ENCODE assay signal across 10 cellular contexts in genomic region chr2:62199392-62200125, GRCh38. TPM values are rescaled to one million over a fixed set of nuclear protein-coding genes. Genes with fewer than 3 reads are reported as not detected.
DNase-seq lines count a peak whose midpoint lies in the region; ATAC-seq and TF ChIP-seq lines count a peak whose summit lies in the region.
"Had no signal": no experiment of that assay in that cellular context is flagged by ENCODE, and none has a peak within 500 bp of the region (broad histone marks: within the 10 kb centered on the region; RNA-seq: fewer than 3 reads in every experiment).

No MANE protein-coding gene starts in this region.

- peaks cover 66% of the 10 kb centered on the region for H4K20me1 ChIP-seq in GM23338 (replicated peaks; ENCODE audit: insufficient read depth)

- DNase-seq in AML-193 (lab: John Stamatoyannopoulos, UW) (peak; percentile 34 to 37), GM23338 (ENCODE audit: low spot score) (no peak), fibroblast of pulmonary artery (ENCODE audit: low read depth) (peak; percentile 50), tibial nerve (ENCODE audit: low spot score in 2 of 2) (no peak), HT-29 (ENCODE audit: low spot score) (no peak)
- DNase-seq in stimulated activated CD4-positive, alpha-beta T cell treated with anti-CD3 and anti-CD28 coated beads, Interleukin-4, amount 100 ng/mL, for 4 hours: no peak
- DNase-seq: substantia nigra had no signal

- H3K9me2 ChIP-seq in GM23338 (ENCODE audit: insufficient read depth): 0 out of 2 replicates have a peak, but pooled peaks cover 3% of the 10 kb centered on the region

- H3K27me3 ChIP-seq in GM23338 (ENCODE audit: insufficient read depth) (no peaks in the 10 kb centered on the region), tibial nerve (no peaks in the 10 kb centered on the region)

- peaks cover 61% of the 10 kb centered on the region for H3K4me1 Mint-ChIP-seq in GM23338
- H3K4me1 Mint-ChIP-seq in T-helper 1 cell treated with Interleukin-12 subunit alpha and Interleukin-12 subunit beta and Interleukin-4 antibody, amounts not matched to agents 30 μg/mL and 1 μg/mL, for 36 hours (ENCODE audit: low read depth): peaks cover 57% of the 10 kb centered on the region

- TF ChIP-seq POLR2A in tibial nerve (IDR thresholded peaks at IDR 0.05): no peak

- no peaks in the 10 kb centered on the region for H3K9me3 ChIP-seq in tibial nerve

- H3K27ac Mint-ChIP-seq in GM23338: no peak overlapping the region
- peak overlapping the region; percentile 91 for H3K27ac Mint-ChIP-seq in T-helper 1 cell treated with Interleukin-12 subunit alpha and Interleukin-12 subunit beta and Interleukin-4 antibody, amounts not matched to agents 30 μg/mL and 1 μg/mL, for 36 hours

- H3K36me3 ChIP-seq in GM23338 (ENCODE audit: insufficient read depth) (no peaks in the 10 kb centered on the region), tibial nerve (no peaks in the 10 kb centered on the region)

- H3F3A ChIP-seq in GM23338 (replicated peaks; ENCODE audit: low read depth): peaks cover 7% of the 10 kb centered on the region; the same call in 1 of the 2 replicates

- peak overlapping the region; percentile 99 for H3K4me2 ChIP-seq in GM23338

- no peak overlapping the region for H3K27ac ChIP-seq in GM23338 (ENCODE audit: low read depth)
- H3K27ac ChIP-seq in tibial nerve: peak overlapping the region in 1 of 4 donors; percentile 7

- TF ChIP-seq CTCF in GM23338 (conservative IDR thresholded peaks at IDR 0.05; ENCODE audit: low read depth in 2 of 2) (no peak), fibroblast of pulmonary artery (IDR thresholded peaks at IDR 0.05; ENCODE audit: low read length, missing control alignments) (no peak), tibial nerve (IDR thresholded peaks at IDR 0.05) (no peak)

- H3K4me3 ChIP-seq in GM23338 (peak overlapping the region; percentile 99; the same call in 1 of the 2 replicates), fibroblast of pulmonary artery (replicated peaks; ENCODE audit: low read depth, low read length) (no peak overlapping the region), tibial nerve (no peak overlapping the region)

- peaks cover 83% of the 10 kb centered on the region for H3K79me2 ChIP-seq in GM23338 (replicated peaks; ENCODE audit: insufficient read depth)

- H2AFZ ChIP-seq in GM23338: no peak overlapping the region

- H3K27me3 Mint-ChIP-seq in GM23338 (ENCODE audit: insufficient read depth, low read depth, poor library complexity): peaks cover 14% of the 10 kb centered on the region
- no peaks in the 10 kb centered on the region for H3K27me3 Mint-ChIP-seq in T-helper 1 cell treated with Interleukin-12 subunit alpha and Interleukin-12 subunit beta and Interleukin-4 antibody, amounts not matched to agents 30 μg/mL and 1 μg/mL, for 36 hours (ENCODE audit: low read depth)

- H3K4me1 ChIP-seq in GM23338 (ENCODE audit: insufficient read depth) (peaks cover 66% of the 10 kb centered on the region), tibial nerve (peaks cover 0 to 68% (median 22%) of the 10 kb centered on the region in 4 donors)

- peak overlapping the region; percentile 39; the same call in 2 of the 3 replicates for H3K4me3 Mint-ChIP-seq in GM23338
- peak overlapping the region; percentile 82 for H3K4me3 Mint-ChIP-seq in T-helper 1 cell treated with Interleukin-12 subunit alpha and Interleukin-12 subunit beta and Interleukin-4 antibody, amounts not matched to agents 30 μg/mL and 1 μg/mL, for 36 hours

- 54 to 68% methylated on average over 1 of the region's 1 CpG for WGBS in tibial nerve, 2 donors

- no peak for TF ChIP-seq EP300 in tibial nerve (IDR thresholded peaks at IDR 0.05)

- H3K36me3 Mint-ChIP-seq in GM23338 (ENCODE audit: low read depth): no peaks in the 10 kb centered on the region
- peaks cover 8% of the 10 kb centered on the region for H3K36me3 Mint-ChIP-seq in T-helper 1 cell treated with Interleukin-12 subunit alpha and Interleukin-12 subunit beta and Interleukin-4 antibody, amounts not matched to agents 30 μg/mL and 1 μg/mL, for 36 hours (ENCODE audit: low read depth)

- no peaks in the 10 kb centered on the region for H3K9me3 Mint-ChIP-seq in GM23338
- no peaks in the 10 kb centered on the region for H3K9me3 Mint-ChIP-seq in T-helper 1 cell treated with Interleukin-12 subunit alpha and Interleukin-12 subunit beta and Interleukin-4 antibody, amounts not matched to agents 30 μg/mL and 1 μg/mL, for 36 hours

- no peak for ATAC-seq in GM23338
- no peak for ATAC-seq in HG02870 (IDR thresholded peaks at IDR 0.05; ENCODE audit: unreplicated experiment)
- ATAC-seq: Right ventricle myocardium inferior had no signal

TF ChIP-seq in GM23338, 12 proteins besides CTCF, POLR2A, EP300 and RAD21:
- TF ChIP-seq CREB1 (CRISPR knock-in tag; IDR thresholded peaks at IDR 0.05; ENCODE audit: low read depth): no peak
- TF ChIP-seq POLR2AphosphoS5 (IDR thresholded peaks at IDR 0.05; ENCODE audit: low read depth): no peak
- TF ChIP-seq STAT1 (IDR thresholded peaks at IDR 0.05; ENCODE audit: unreplicated experiment): no peak
- no peak for TF ChIP-seq REST (IDR thresholded peaks at IDR 0.05; ENCODE audit: unreplicated experiment)

RNA-seq across cellular contexts. Expression of gene B3GNT2, which starts 3.6 kb away (rescaled TPM):
- total RNA-seq in GM23338 (2014; rRNA removed; shearing (Covaris generic)): 70.4 and 73.1 TPM in 2 replicates
- 32.3 and 35.5 TPM in 2 replicates for polyA plus RNA-seq in GM23338 (2016; fragmentation: Nextera tagmentation; extraction: Ambion mirVana)
- total RNA-seq in tibial nerve: 10 to 100 TPM; 12.6 to 41.9 (median 28.0) TPM
- 19.3 and 23.0 TPM in 2 replicates for total RNA-seq in HT-29 (2014; rRNA removed; shearing (Covaris generic))

Comparison
In these comparisons a context has a peak if more than half of its experiments do, and no peak if none do; other contexts are left out.
1. DNase-seq: peak in AML-193 (2 of 2) and fibroblast of pulmonary artery (single experiment); none in GM23338 (single experiment), tibial nerve (0 of 2), stimulated activated CD4-positive, alpha-beta T cell treated with anti-CD3 and anti-CD28 coated beads, Interleukin-4, amount 100 ng/mL, for 4 hours (0 of 2) and HT-29 (single experiment).